In the genomic region with DNA sequence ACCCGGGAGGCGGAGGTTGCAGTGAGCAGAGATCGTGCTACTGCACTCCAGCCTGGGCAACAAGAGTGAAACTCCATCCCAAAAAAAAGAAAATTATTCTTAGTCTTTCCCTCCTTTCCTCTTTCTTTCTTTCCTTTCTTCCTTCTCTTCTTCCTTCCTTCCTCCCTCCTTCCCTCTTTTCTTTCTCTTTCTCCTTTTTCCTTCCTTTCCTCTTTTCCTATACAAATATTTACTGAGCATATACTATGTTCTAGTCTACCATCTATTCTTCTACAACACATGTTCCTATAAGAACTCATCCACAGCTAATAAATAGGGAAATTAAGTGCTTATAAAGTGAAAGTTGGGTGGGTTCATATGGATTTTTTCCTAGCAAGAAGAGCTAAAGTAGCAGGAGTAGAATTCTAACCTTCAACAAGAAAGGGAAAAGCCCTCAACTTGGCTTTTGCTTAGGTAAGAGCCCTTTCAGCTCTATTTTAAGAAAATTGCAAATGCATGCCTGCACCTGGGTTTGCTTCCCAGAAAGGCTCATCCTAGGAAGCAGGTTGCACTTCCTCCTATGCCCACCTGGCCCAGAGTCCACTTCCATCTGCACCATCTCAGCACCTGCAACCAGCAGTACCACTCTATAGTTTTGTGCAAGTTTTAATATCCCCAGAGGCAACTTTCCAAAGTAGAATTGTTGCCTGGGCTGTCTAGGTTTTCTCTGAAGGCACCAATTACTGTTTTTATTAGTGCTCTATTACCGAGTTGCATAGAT, we compare ENCODE assay signal across 1 cellular context.
TF ChIP-seq lines count a peak whose summit lies in the region.

No MANE protein-coding gene starts in this region.

TF ChIP-seq in GM12878, 131 proteins besides CTCF, POLR2A, EP300 and RAD21:
- TF ChIP-seq BHLHE40 (IDR thresholded peaks at IDR 0.05; ENCODE audit: borderline replicate concordance in 1 of 2, low read depth in 2 of 2, low read length in 1 of 2) (0 out of 4 replicates have a peak, but pooled peaks of 1 of the 2 experiments have one; percentile 3), IKZF1 (conservative IDR thresholded peaks at IDR 0.05) (peak; percentile 16; the same call in 1 of the 2 replicates), HDGF (IDR thresholded peaks at IDR 0.05) (peak; percentile 35; the same call in 1 of the 2 replicates), NR2C2 (IDR thresholded peaks at IDR 0.05; ENCODE audit: borderline replicate concordance, control insufficient read depth, insufficient read length, low read depth) (no peak), EED (IDR thresholded peaks at IDR 0.05; ENCODE audit: low read depth) (peak; percentile 87), IKZF2 (IDR thresholded peaks at IDR 0.05) (peak in 1 of 2 experiments; percentile 10; a peak in 1 of 4 replicates), RELA (IDR thresholded peaks at IDR 0.05; ENCODE audit: borderline replicate concordance, partially characterized antibody) (no peak), TCF12 (IDR thresholded peaks at IDR 0.05; ENCODE audit: low read depth, low read length) (peak; percentile 79; the same call in 1 of the 2 replicates), SPI1 (IDR thresholded peaks at IDR 0.05; ENCODE audit: borderline replicate concordance, insufficient read depth, low read depth, low read length) (peak; percentile 69; the same call in 1 of the 2 replicates), TCF3 (IDR thresholded peaks at IDR 0.05; ENCODE audit: borderline replicate concordance, insufficient read depth, low read depth, low read length) (0 out of 2 replicates have a peak, but pooled peaks have one; percentile 55), KDM1A (IDR thresholded peaks at IDR 0.05; ENCODE audit: borderline replicate concordance) (no peak)
